ENCODE assay signal across 26 cellular contexts in the genomic region with DNA sequence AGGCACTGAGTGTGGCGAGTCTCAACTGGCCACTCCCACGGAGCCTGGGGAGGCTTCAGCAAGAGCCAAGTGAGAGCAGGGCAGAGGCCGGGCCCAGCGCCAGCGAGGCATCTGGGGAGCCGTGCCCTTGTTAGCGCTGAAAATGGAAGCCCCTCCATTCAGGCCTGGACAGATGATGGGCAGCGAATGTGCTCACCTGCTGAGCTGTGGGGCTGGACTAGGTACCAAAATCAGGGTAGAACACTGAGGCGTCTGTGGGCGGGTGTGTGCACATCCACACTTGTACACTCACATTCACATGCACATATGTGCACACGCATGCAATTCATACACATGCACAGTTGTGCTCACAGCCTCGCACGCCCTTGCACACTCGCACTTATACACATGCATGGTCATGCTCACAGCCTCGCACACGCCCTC. TPM values are rescaled to one million over a fixed set of nuclear protein-coding genes. Genes with fewer than 3 reads are reported as not detected.
DNase-seq lines count a peak whose midpoint lies in the region; ATAC-seq, FAIRE-seq and TF ChIP-seq lines count a peak whose summit lies in the region.
"Had no signal": no experiment of that assay in that cellular context is flagged by ENCODE, and none has a peak within 500 bp of the region (broad histone marks: within the 10 kb centered on the region; RNA-seq: fewer than 3 reads in every experiment).

No MANE protein-coding gene starts in this region.

- no peak overlapping the region for H2AK5ac ChIP-seq in neuronal stem cell (ENCODE audit: low read depth, low read length)

- no peaks in the 10 kb centered on the region for H3K9me3 ChIP-seq in GM12878 (replicated peaks; ENCODE audit: control insufficient read depth, insufficient read depth, low read length)
- no peaks in the 10 kb centered on the region for H3K9me3 ChIP-seq in neuronal stem cell (replicated peaks in 1 of 2; ENCODE audit: control insufficient read depth in 2 of 2, insufficient read depth in 1 of 2, low read depth in 1 of 2, low read length in 2 of 2)
- H3K9me3 ChIP-seq: BE2C had no signal

- H4K8ac ChIP-seq in neuronal stem cell (ENCODE audit: low read depth, low read length) = no peak overlapping the region

- no peak for TF ChIP-seq EP300 in GM12878 (IDR thresholded peaks at IDR 0.05; ENCODE audit: borderline replicate concordance in 1 of 2, control insufficient read depth in 1 of 2, low read depth in 2 of 2, low read length in 2 of 2)

- no peak overlapping the region for H2BK5ac ChIP-seq in neuronal stem cell (ENCODE audit: low read length)

- 98% methylated on average over 16 of the region's 16 CpGs for WGBS in GM12878 (ENCODE audit: insufficient coverage, insufficient replicate concordance, low lambda C conversion rate, missing lambda C conversion rate)
- no CpG with 5 or more reads among the region's 16 CpGs for WGBS in neuronal stem cell (ENCODE audit: extremely low coverage in 2 of 2, insufficient read length in 2 of 2, insufficient replicate concordance in 1 of 2), 2 donors

- FAIRE-seq in GM12892 (lab: Jason Lieb, UNC) (no peak), GM12878 (lab: Jason Lieb, UNC) (no peak), H54 (lab: Jason Lieb, UNC) (no peak)
- FAIRE-seq: GM19239, HepG2 had no signal

- H3K27me3 ChIP-seq in GM12878 (replicated peaks in 1 of 2; ENCODE audit: control insufficient read depth in 2 of 2, insufficient read depth in 2 of 2, low read length in 1 of 2) (no peaks in the 10 kb centered on the region), neuronal stem cell (ENCODE audit: control insufficient read depth in 3 of 3, insufficient read depth in 3 of 3, low read depth in 1 of 3, low read length in 3 of 3) (no peaks in the 10 kb centered on the region)
- H3K27me3 ChIP-seq: BE2C had no signal

- CTCF ChIA-PET in GM12878 (lab: Yijun Ruan, JAX) = no interaction called here

- H3K36me3 ChIP-seq in GM12878 (ENCODE audit: control insufficient read depth in 2 of 2, insufficient read depth in 2 of 2, low read length in 1 of 2) (peaks cover 36 to 45% of the 10 kb centered on the region in 2 experiments), neuronal stem cell (replicated peaks in 1 of 2; ENCODE audit: control insufficient read depth in 2 of 2, insufficient read depth in 2 of 2, low read length in 2 of 2) (peaks cover 50 to 81% of the 10 kb centered on the region in 2 donors)

- TF ChIP-seq CTCF in GM12864 (IDR thresholded peaks at IDR 0.05; ENCODE audit: low read depth, low read length, missing control alignments) (no peak), GM12878 (IDR thresholded peaks at IDR 0.05 in 2 of 3, conservative IDR thresholded peaks at IDR 0.05 in 1 of 3; ENCODE audit: control insufficient read depth in 2 of 3, extremely low read depth in 1 of 3, insufficient read depth in 1 of 3, low read depth in 3 of 3, low read length in 3 of 3) (no peak)

- POLR2A ChIA-PET in GM12878 (lab: Charles Lee) = interaction anchor here (1.3 kb wide), 1 partner anchor 16 kb away, joined by 3 read pairs; no protein-coding TSS in a partner anchor

- H3K18ac ChIP-seq in neuronal stem cell (ENCODE audit: low read length) = no peak overlapping the region

- in situ Hi-C loops in GM12878 (cut with MboI) = no loop called here

- H4K91ac ChIP-seq in neuronal stem cell (ENCODE audit: low read depth, low read length, poor library complexity) = no peak overlapping the region

- RAD21 ChIA-PET in GM12878 (lab: Charles Lee; ENCODE audit: unreplicated experiment) = no interaction called here

- H3K4me1 ChIP-seq in GM12878 (ENCODE audit: control insufficient read depth, insufficient read depth, low read length) (no peaks in the 10 kb centered on the region), neuronal stem cell (ENCODE audit: control insufficient read depth in 2 of 2, insufficient read depth in 1 of 2, low read depth in 1 of 2, low read length in 2 of 2) (no peaks in the 10 kb centered on the region)

- no TSS peak for BruUV-seq in GM12878 (replicated peaks; lab: Mats Ljungman, UMichigan)

- H3K4me2 ChIP-seq in GM12878 (ENCODE audit: control insufficient read depth, insufficient read depth) (no peak overlapping the region), neuronal stem cell (ENCODE audit: insufficient read depth, low read length, poor library complexity, severe bottlenecking) (no peak overlapping the region)

- no peak overlapping the region for H3K4ac ChIP-seq in neuronal stem cell (ENCODE audit: low read length)

- TF ChIP-seq POLR2A in GM12892 (IDR thresholded peaks at IDR 0.05; ENCODE audit: low read depth, low read length) (0 out of 2 replicates have a peak, but pooled peaks have one; percentile 5), GM12878 (IDR thresholded peaks at IDR 0.05; ENCODE audit: low read depth, low read length) (no peak), H54 (IDR thresholded peaks at IDR 0.05; ENCODE audit: low read depth, low read length) (no peak)

- SMC1A ChIA-PET in GM12878 (lab: Charles Lee; ENCODE audit: uncharacterized antibody, unreplicated experiment) = no interaction called here

- peaks cover 24% of the 10 kb centered on the region for H3K79me1 ChIP-seq in neuronal stem cell (ENCODE audit: low read depth, low read length)

- DNase-seq in GM12864 (ENCODE audit: low read depth) = peak; percentile 22
- no peak for DNase-seq in GM12892 (ENCODE audit: insufficient read length)
- DNase-seq in GM12878 (ENCODE audit: low read depth, low spot score) = no peak
- no peak for DNase-seq in neuronal stem cell (ENCODE audit: low spot score)
- no peak for DNase-seq in H54 (ENCODE audit: insufficient read length, low spot score)
- no peak for DNase-seq in iPS-NIHi7 (ENCODE audit: extremely low spot score)
- no peak for DNase-seq in NCI-H1436 (lab: John Stamatoyannopoulos, UW)
- DNase-seq: BE2C, DMS79 treated with DMSO at 0.1 percent for 48 hours, GOT3, HFFc6, KBM-7, NCI-H1092, NCI-H1436 treated with DMSO at 0.1 percent for 48 hours, NCI-H1930, NCI-H2171, NCI-H524, NCI-H774, PC-3, SHP77 treated with DMSO at 0.1 percent for 48 hours, SW 1271, T-helper 2 cell had no signal

- no peak overlapping the region for H3K14ac ChIP-seq in neuronal stem cell (ENCODE audit: low read length)

- no peak overlapping the region for H2BK120ac ChIP-seq in neuronal stem cell (ENCODE audit: low read depth, low read length)

- intact Hi-C loops in GM12878 (cut with micrococcal nuclease; ENCODE audit: unreplicated experiment) = no loop called here

- no peak overlapping the region for H2BK12ac ChIP-seq in neuronal stem cell (ENCODE audit: low read length)

- no peaks in the 10 kb centered on the region; the same call in none of the 2 replicates for H3K79me2 ChIP-seq in GM12878 (ENCODE audit: control insufficient read depth, insufficient read depth, low read length)

- no peak overlapping the region for H2BK15ac ChIP-seq in neuronal stem cell (ENCODE audit: low read length)

- H3K23ac ChIP-seq in neuronal stem cell (ENCODE audit: low read depth, low read length, poor library complexity) = peak overlapping the region; percentile 3

- ATAC-seq in GM12878 = no peak
- ATAC-seq: PC-3 had no signal

- no peaks in the 10 kb centered on the region; the same call in 1 of the 2 replicates for H4K20me1 ChIP-seq in GM12878 (ENCODE audit: control insufficient read depth, insufficient read depth)

- no peak for TF ChIP-seq RAD21 in GM12878 (IDR thresholded peaks at IDR 0.05; ENCODE audit: insufficient read depth, low read depth, low read length)

- H2AFZ ChIP-seq in GM12878 (ENCODE audit: control insufficient read depth, low read depth, low read length) (no peak overlapping the region), neuronal stem cell (ENCODE audit: low read length) (no peak overlapping the region)

- H3K4me3 ChIP-seq in GM12864 (ENCODE audit: low read depth, low read length) = no peak overlapping the region
- H3K4me3 ChIP-seq in GM12878 = no peak overlapping the region
- peak overlapping the region in 1 of 2 donors; percentile 61 for H3K4me3 ChIP-seq in neuronal stem cell (ENCODE audit: low read length in 2 of 2)
- H3K4me3 ChIP-seq: SK-N-MC had no signal

- H3K9ac ChIP-seq in GM12878 (ENCODE audit: control insufficient read depth, insufficient read depth, low read length) (no peak overlapping the region), neuronal stem cell (ENCODE audit: low read depth, low read length, poor library complexity) (no peak overlapping the region)

- H3K27ac ChIP-seq in GM12878 (ENCODE audit: control insufficient read depth, insufficient read depth) = no peak overlapping the region
- H3K27ac ChIP-seq in neuronal stem cell (replicated peaks; ENCODE audit: low read length) = no peak overlapping the region
- H3K27ac ChIP-seq: HL-60, SK-N-MC had no signal

RNA-seq across cellular contexts. Expression of a gene that starts 20.7 kb away (rescaled TPM):
- polyA plus RNA-seq in GM12892 (2012; ENCODE audit: missing spikeins) = 20.7 TPM
- 25.4 and 28.9 TPM in 2 replicates for total RNA-seq in GM12878 (2013; cell fraction: nucleolus; rRNA removed)
- total RNA-seq in GM12878 (2014; rRNA removed) (16.9 and 18.2 TPM in 2 replicates), GM12878 (2014; rRNA removed; fragmentation: Illumina TruSeq; extraction: Trizol) (16.1 and 16.6 TPM in 2 replicates), GM12878 (2021) (30.0 and 30.2 TPM in 2 replicates)
- 19.1 TPM for polyA plus RNA-seq in GM12878 (2011; ENCODE audit: low read depth)
- polyA plus RNA-seq in GM12878 (2011; rRNA removed) (29.3 and 36.2 TPM in 2 replicates), GM12878 (2014; fragmentation: Illumina TruSeq; extraction: Trizol) (12.8 and 18.2 TPM in 2 replicates), GM12878 (2014; fragmentation: Nextera tagmentation; extraction: Ambion mirVana) (1 to 10 TPM; 1.5 to 5.0 TPM), GM12878 (2014; rRNA removed) (29.3 and 30.3 TPM in 2 replicates), GM12878 (2016; fragmentation: Nextera tagmentation; extraction: Ambion mirVana) (10 to 100 TPM; 32.4 to 33.5 TPM)
- 45.5 and 48.5 TPM in 2 replicates for polyA plus RNA-seq in GM12878 (2011; cell fraction: cytosol; rRNA removed)
- polyA plus RNA-seq in GM12878 (2011; cell fraction: nucleus; rRNA removed) = 114 and 132 TPM in 2 replicates
- 28.7 and 29.0 TPM in 2 replicates for polyA plus RNA-seq in GM12878 (2012)
- 23.6 and 25.9 TPM in 2 replicates for polyA minus RNA-seq in GM12878 (2011; rRNA and poly(A)+ RNA removed)
- polyA minus RNA-seq in GM12878 (2011; cell fraction: cytosol; rRNA and poly(A)+ RNA removed) = 7.1 and 8.9 TPM in 2 replicates
- polyA minus RNA-seq in GM12878 (2011; cell fraction: nucleus; rRNA and poly(A)+ RNA removed) = 14.1 and 18.4 TPM in 2 replicates
- polyA plus RNA-seq in neuronal stem cell (2013, experiment 1 of 2) = 18.7 TPM
- polyA plus RNA-seq in neuronal stem cell (2013, experiment 2 of 2) = 18.2 TPM
